In the genomic region with DNA sequence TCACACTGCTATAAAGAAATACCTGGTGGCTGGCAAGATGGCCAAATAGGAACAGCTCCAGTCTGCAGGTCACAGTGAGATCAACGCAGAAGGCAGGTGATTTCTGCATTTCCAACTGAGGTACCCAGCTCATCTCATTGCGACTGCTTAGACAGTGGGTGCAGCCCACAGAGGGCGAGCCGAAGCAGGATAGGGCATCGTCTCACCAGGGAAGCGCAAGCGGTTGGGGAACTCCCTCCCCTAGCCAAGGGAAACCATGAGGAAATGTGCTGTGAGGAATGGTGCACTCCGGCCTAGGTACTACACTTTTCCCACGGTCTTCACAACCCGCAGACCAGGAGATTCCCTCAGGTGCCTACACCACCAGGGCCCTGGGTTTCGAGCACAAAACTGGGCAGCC, we compare ENCODE assay signal across 7 cellular contexts. TPM values are rescaled to one million over a fixed set of nuclear protein-coding genes. Genes with fewer than 3 reads are reported as not detected.
"Had no signal": no experiment of that assay in that cellular context is flagged by ENCODE, and none has a peak within 500 bp of the region (broad histone marks: within the 10 kb centered on the region; RNA-seq: fewer than 3 reads in every experiment).

No MANE protein-coding gene starts in this region.

RNA-seq across cellular contexts. Expression of a gene that starts 20.5 kb away (rescaled TPM):
- total RNA-seq: activated CD4-positive, alpha-beta T cell treated with anti-CD3 and anti-CD28 coated beads for 36 hours; activated CD4-positive, alpha-beta T cell treated with anti-CD3 and anti-CD28 coated beads, Interleukin-2, amount 10 ng/mL, durations not matched to agents 7 days and 5 days; activated CD8-positive, alpha-beta memory T cell treated with anti-CD3 and anti-CD28 coated beads, Interleukin-2, amount 10 ng/mL, durations not matched to agents 7 days and 5 days; activated CD8-positive, alpha-beta T cell treated with anti-CD3 and anti-CD28 coated beads, Interleukin-2, amount 10 ng/mL, durations not matched to agents 7 days and 5 days; activated naive CD8-positive, alpha-beta T cell treated with anti-CD3 and anti-CD28 coated beads, Interleukin-2, amount 10 ng/mL, durations not matched to agents 7 days and 5 days; activated T-helper 2 cell treated with anti-CD3 and anti-CD28 coated beads, Interferon-gamma antibody, Interleukin-2, Interleukin-4, amounts not matched to agents 10 μg/mL and 5 μg/mL and 100 μg/mL, durations not matched to agents 14 hours and 24 hours and 36 hours; ascending aorta had no signal
